ENCODE assay signal across 8 cellular contexts in genomic region chr4:118981839-118982381, GRCh38.
DNase-seq lines count a peak whose midpoint lies in the region; ATAC-seq, FAIRE-seq and TF ChIP-seq lines count a peak whose summit lies in the region.

No MANE protein-coding gene starts in this region.

- peaks cover 0 to 5% (median 0%) of the 10 kb centered on the region in 4 donors for H3K4me1 ChIP-seq in Peyer's patch
- H3K4me1 ChIP-seq in gastroesophageal sphincter: peaks cover 8 to 98% (median 39%) of the 10 kb centered on the region in 3 donors
- no peaks in the 10 kb centered on the region for H3K4me1 ChIP-seq in pancreas

- intact Hi-C loops in pancreas (cut with DNase I): no loop called here

- peak; percentile 11 to 94 (median 78) for TF ChIP-seq CTCF in Peyer's patch (IDR thresholded peaks at IDR 0.05)
- peak; percentile 69 to 92 (median 84) for TF ChIP-seq CTCF in gastroesophageal sphincter (IDR thresholded peaks at IDR 0.05)
- peak; percentile 27 to 59 (median 48) for TF ChIP-seq CTCF in pancreas (IDR thresholded peaks at IDR 0.05)

- TF ChIP-seq POLR2A in Peyer's patch (IDR thresholded peaks at IDR 0.05) (no peak), gastroesophageal sphincter (IDR thresholded peaks at IDR 0.05) (no peak)

- H3K27me3 ChIP-seq in Peyer's patch (no peaks in the 10 kb centered on the region), gastroesophageal sphincter (no peaks in the 10 kb centered on the region), pancreas (no peaks in the 10 kb centered on the region)

- H3K27ac ChIP-seq in Peyer's patch (peak overlapping the region in 1 of 4 donors; percentile 63), gastroesophageal sphincter (peak overlapping the region; percentile 87 to 96 (median 94)), pancreas (no peak overlapping the region)

- no peaks in the 10 kb centered on the region for H3K36me3 ChIP-seq in Peyer's patch
- H3K36me3 ChIP-seq in gastroesophageal sphincter: no peaks in the 10 kb centered on the region
- no peaks in the 10 kb centered on the region for H3K36me3 ChIP-seq in pancreas

- TF ChIP-seq EP300 in gastroesophageal sphincter (IDR thresholded peaks at IDR 0.05): no peak

- no peak overlapping the region for H3K4me3 ChIP-seq in Peyer's patch
- H3K4me3 ChIP-seq in gastroesophageal sphincter: peak overlapping the region; percentile 15 to 30
- H3K4me3 ChIP-seq in pancreas: no peak overlapping the region

- DNase-seq in ELF-1 (ENCODE audit: low read depth, low spot score): peak; percentile 57
- peak; percentile 72 for DNase-seq in HTR-8/SVneo (ENCODE audit: insufficient read length, low spot score)
- peak in 2 of 3 donors; percentile 27 to 80 for DNase-seq in Peyer's patch
- peak; percentile 1 for DNase-seq in activated effector memory CD4-positive, alpha-beta T cell treated with Interleukin-2 at 50 U/mL for 16 hours
- DNase-seq in pancreas: peak in 4 of 6 donors; percentile 42 to 67 (median 50)
- no peak for DNase-seq in NCI-H187 treated with DMSO at 0.1 percent for 48 hours (lab: John Stamatoyannopoulos, UW)

- peak; percentile 36 for FAIRE-seq in HTR-8/SVneo (lab: Jason Lieb, UNC)
- FAIRE-seq in pancreas (lab: Jason Lieb, UNC): peak; percentile 84

- H3K9me3 ChIP-seq in Peyer's patch: no peaks in the 10 kb centered on the region
- no peaks in the 10 kb centered on the region for H3K9me3 ChIP-seq in gastroesophageal sphincter
- H3K9me3 ChIP-seq in pancreas: no peaks in the 10 kb centered on the region

- ATAC-seq in GM21447 (IDR thresholded peaks at IDR 0.05; ENCODE audit: unreplicated experiment): peak; percentile 94
- ATAC-seq in gastroesophageal sphincter: peak; percentile 79
- ATAC-seq in pancreas: peak; percentile 87 to 98 (median 97)

- WGBS in gastroesophageal sphincter (ENCODE audit: low coverage in 1 of 2), 2 donors: 24 to 26% methylated on average over 7 of the region's 7 CpGs
- WGBS in pancreas, 2 donors: 39 to 40% methylated on average over 7 of the region's 7 CpGs

Comparison
In these comparisons a context has a peak if more than half of its experiments do, and no peak if none do; other contexts are left out.
1. H3K27ac ChIP-seq: peak in gastroesophageal sphincter (4 of 4); none in pancreas (0 of 4).
2. H3K4me3 ChIP-seq: peak in gastroesophageal sphincter (2 of 2); none in Peyer's patch (0 of 4) and pancreas (0 of 4).
3. Peak in every context shown above with its lines, with median percentiles within 50 percentile points of each other: ATAC-seq and CTCF ChIP-seq.